In genomic region chr16:88742896-88743605, GRCh38 we compare ENCODE assay signal across 14 cellular contexts. TPM values are rescaled to one million over a fixed set of nuclear protein-coding genes. Genes with fewer than 3 reads are reported as not detected.
"Had no signal": no experiment of that assay in that cellular context is flagged by ENCODE, and none has a peak within 500 bp of the region (broad histone marks: within the 10 kb centered on the region; RNA-seq: fewer than 3 reads in every experiment).

No MANE protein-coding gene starts in this region.

- H3K4me2 ChIP-seq: hepatocyte, neural progenitor cell had no signal

- H3K9me3 ChIP-seq: left ventricle myocardium inferior, thyroid gland had no signal

- H3K4me3 Mint-ChIP-seq: activated T-cell treated with anti-CD3 and anti-CD28 coated beads, Interleukin-2, amount 50 U/mL, for 24 hours; brain; dendritic cell treated with granulocyte-macrophage colony-stimulating factor and Interleukin-4, amounts not matched to agents 40 ng/mL and 50 ng/mL, for 4 days; neural progenitor cell; stimulated activated naive CD8-positive, alpha-beta T cell treated with anti-CD3 and anti-CD28 coated beads, Interleukin-15, Interleukin-2, amounts not matched to agents 100 ng/mL and 50 ng/mL, for 24 hours had no signal

- H3K27me3 ChIP-seq: hepatocyte, neural progenitor cell, thyroid gland had no signal

- H3K79me2 ChIP-seq: hepatocyte had no signal

- H3K36me3 Mint-ChIP-seq: activated naive CD4-positive, alpha-beta T cell treated with anti-CD3 and anti-CD28 coated beads, Interleukin-2, amount 50 U/mL, for 72 hours; brain; neural progenitor cell had no signal

- H3K4me3 ChIP-seq: hepatocyte, neural progenitor cell, thyroid gland had no signal

- H3K9ac ChIP-seq: neural progenitor cell had no signal

- H3K27me3 Mint-ChIP-seq: activated T-cell treated with anti-CD3 and anti-CD28 coated beads, Interleukin-2, amount 50 U/mL, for 24 hours; activated T-helper 17 cell treated with anti-CD3 and anti-CD28 coated beads, Interleukin-2, amount 50 U/mL, for 72 hours; brain; dendritic cell treated with granulocyte-macrophage colony-stimulating factor and Interleukin-4, amounts not matched to agents 40 ng/mL and 50 ng/mL, for 4 days; naive thymus-derived CD8-positive, alpha-beta T cell; stimulated activated naive CD8-positive, alpha-beta T cell treated with anti-CD3 and anti-CD28 coated beads, Interleukin-15, Interleukin-2, amounts not matched to agents 100 ng/mL and 50 ng/mL, for 24 hours had no signal

- H3K9me3 Mint-ChIP-seq: activated naive CD4-positive, alpha-beta T cell treated with anti-CD3 and anti-CD28 coated beads, Interleukin-2, amount 50 U/mL, for 72 hours; activated T-cell treated with anti-CD3 and anti-CD28 coated beads, Interleukin-2, amount 50 U/mL, for 24 hours; activated T-helper 17 cell treated with anti-CD3 and anti-CD28 coated beads, Interleukin-2, amount 50 U/mL, for 72 hours; brain; dendritic cell treated with granulocyte-macrophage colony-stimulating factor and Interleukin-4, amounts not matched to agents 40 ng/mL and 50 ng/mL, for 4 days; naive thymus-derived CD8-positive, alpha-beta T cell; neural progenitor cell; stimulated activated naive CD8-positive, alpha-beta T cell treated with anti-CD3 and anti-CD28 coated beads, Interleukin-15, Interleukin-2, amounts not matched to agents 100 ng/mL and 50 ng/mL, for 24 hours had no signal

- H2AFZ ChIP-seq: hepatocyte, neural progenitor cell had no signal

- FAIRE-seq: TTC549 had no signal

- H3K36me3 ChIP-seq: left ventricle myocardium inferior, neural progenitor cell, thyroid gland, WERI-Rb-1 had no signal

- H3K27ac ChIP-seq: hepatocyte, neural progenitor cell, thyroid gland, WERI-Rb-1 had no signal

- H3K27ac Mint-ChIP-seq: activated naive CD4-positive, alpha-beta T cell treated with anti-CD3 and anti-CD28 coated beads, Interleukin-2, amount 50 U/mL, for 72 hours; activated T-helper 17 cell treated with anti-CD3 and anti-CD28 coated beads, Interleukin-2, amount 50 U/mL, for 72 hours; brain; dendritic cell treated with granulocyte-macrophage colony-stimulating factor and Interleukin-4, amounts not matched to agents 40 ng/mL and 50 ng/mL, for 4 days; neural progenitor cell; stimulated activated naive CD8-positive, alpha-beta T cell treated with anti-CD3 and anti-CD28 coated beads, Interleukin-15, Interleukin-2, amounts not matched to agents 100 ng/mL and 50 ng/mL, for 24 hours had no signal

RNA-seq across cellular contexts. Expression of gene SNAI3, which starts 56.7 kb away (rescaled TPM):
- total RNA-seq: osteoblast had no signal
